In the genomic region with DNA sequence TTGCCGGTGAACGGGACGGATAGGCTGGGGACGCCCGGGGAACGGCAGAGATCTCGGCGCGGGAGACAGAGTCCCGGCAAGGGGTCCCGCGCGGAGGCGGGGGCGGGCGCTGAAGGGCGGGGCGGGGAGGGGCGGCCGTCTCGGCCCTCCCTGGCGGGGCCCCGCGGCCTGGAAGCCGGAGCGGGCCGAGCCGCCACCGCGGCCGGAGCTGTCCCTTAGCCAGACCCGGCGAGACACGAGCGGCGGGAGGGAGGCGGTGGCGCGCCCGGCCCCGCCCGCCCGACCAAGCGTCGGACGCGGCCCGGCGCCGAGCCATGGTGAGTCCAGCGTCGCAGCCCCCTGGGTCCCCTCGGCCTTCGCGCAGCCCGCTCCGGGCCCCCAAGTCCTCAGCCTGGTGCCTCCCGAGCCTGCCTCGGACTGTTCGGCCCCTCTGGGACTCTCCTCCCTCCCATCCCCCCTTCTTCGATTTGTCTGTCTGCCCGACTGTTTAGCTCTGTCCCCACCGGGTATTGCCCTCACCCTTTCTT, we compare ENCODE assay signal across 8 cellular contexts. TPM values are rescaled to one million over a fixed set of nuclear protein-coding genes. Genes with fewer than 3 reads are reported as not detected.
A peak's percentile ranks its signal among the peaks of the same experiment; 100 is the strongest.
DNase-seq lines count a peak whose midpoint lies in the region; ATAC-seq and TF ChIP-seq lines count a peak whose summit lies in the region.

A gene (plus strand): TSS at position 222 of the 527 bp plus-strand sequence. CDS start 93 bp downstream, at position 315.

- H3K4me3 ChIP-seq in PC-3 (ENCODE audit: low read length) (peak within 1 kb of the TSS; percentile 72), skeletal muscle cell (ENCODE audit: low read depth, low read length) (peak within 1 kb of the TSS; percentile 74)

- peaks cover 34% of the 10 kb centered on the region for H3K4me1 Mint-ChIP-seq in central memory CD8-positive, alpha-beta T cell

- no peaks in the 10 kb centered on the region for H3K36me3 ChIP-seq in PC-3 (ENCODE audit: low read depth, low read length)

- POLR2A ChIA-PET in PC-3 (lab: Charles Lee; ENCODE audit: unreplicated experiment), result no interaction called here

- H3K27me3 Mint-ChIP-seq in central memory CD8-positive, alpha-beta T cell, result peaks cover 89% of the 10 kb centered on the region

- no peak within 1 kb of the TSS; the same call in 1 of the 2 replicates for H3K9ac ChIP-seq in PC-3 (ENCODE audit: low read length)

- H3K9me3 ChIP-seq in PC-3 (ENCODE audit: low read length), result no peaks in the 10 kb centered on the region

- DNase-seq in A172 (ENCODE audit: low spot score) (no peak), GM10266 (ENCODE audit: extremely low spot score) (peak; percentile 53), PC-3 (peak; percentile 30), inferior parietal cortex (ENCODE audit: extremely low spot score) (peak; percentile 45), skeletal muscle cell (ENCODE audit: low read depth) (no peak), AML-193 (lab: John Stamatoyannopoulos, UW) (no peak)
- DNase-seq in central memory CD8-positive, alpha-beta T cell (ENCODE audit: low spot score in 2 of 2), result no peak

- no peak for TF ChIP-seq CTCF in GM10266 (IDR thresholded peaks at IDR 0.05; ENCODE audit: control insufficient read depth, insufficient read depth, low read depth, missing control alignments)
- TF ChIP-seq CTCF in PC-3 (conservative IDR thresholded peaks at IDR 0.05; ENCODE audit: low read depth, low read length), result no peak

- no peaks in the 10 kb centered on the region for H3K79me2 ChIP-seq in PC-3 (ENCODE audit: low read length)

- H2AFZ ChIP-seq in PC-3 (ENCODE audit: low read length), result peak within 1 kb of the TSS; percentile 73

- H3K9me2 ChIP-seq in PC-3 (replicated peaks; ENCODE audit: low read length), result no peaks in the 10 kb centered on the region

- H3F3A ChIP-seq in PC-3 (ENCODE audit: low read length, unreplicated experiment), result no peaks in the 10 kb centered on the region

- peak within 1 kb of the TSS; percentile 83 for H3K27ac Mint-ChIP-seq in central memory CD8-positive, alpha-beta T cell (ENCODE audit: low read depth)

- H3K27me3 ChIP-seq in PC-3 (ENCODE audit: low read length), result peaks cover 52% of the 10 kb centered on the region

- no peaks in the 10 kb centered on the region for H4K20me1 ChIP-seq in PC-3 (ENCODE audit: low read length)

- H3K36me3 Mint-ChIP-seq in central memory CD8-positive, alpha-beta T cell (ENCODE audit: insufficient read depth), result peaks cover 3% of the 10 kb centered on the region

- CTCF ChIA-PET in PC-3 (lab: Charles Lee), result interaction anchor here (1.0 to 1.1 kb wide), 2 partner anchors 23 to 34 kb away, joined by 3 to 4 read pairs; no protein-coding TSS in a partner anchor

- H3K4me2 ChIP-seq in PC-3 (ENCODE audit: low read length), result peak within 1 kb of the TSS; percentile 93

- ATAC-seq in PC-3 (peak; percentile 57), HG02623 (IDR thresholded peaks at IDR 0.05; ENCODE audit: unreplicated experiment) (no peak)
- no peak for ATAC-seq in central memory CD8-positive, alpha-beta T cell (replicated peaks; ENCODE audit: extremely low read depth, poor library complexity, severe bottlenecking)

- peak within 1 kb of the TSS; percentile 82 for H3K4me3 Mint-ChIP-seq in central memory CD8-positive, alpha-beta T cell

- intact Hi-C loops in PC-3 (cut with micrococcal nuclease), result no loop called here

- H3K27ac ChIP-seq in PC-3 (ENCODE audit: low read length), result no peak within 1 kb of the TSS

- H3K4me1 ChIP-seq in PC-3 (ENCODE audit: insufficient read depth, low read length), result peaks cover 6% of the 10 kb centered on the region; the same call in 1 of the 2 replicates

- H3K9me3 Mint-ChIP-seq in central memory CD8-positive, alpha-beta T cell, result no peaks in the 10 kb centered on the region

- BruUV-seq in PC-3 (replicated peaks; lab: Mats Ljungman, UMichigan), result no TSS peak

RNA-seq across cellular contexts. Expression of the gene that starts here (rescaled TPM):
- total RNA-seq in A172 (2014; rRNA removed; shearing (Covaris generic)), result 19.8 and 21.2 TPM in 2 replicates
- 2.7 and 3.9 TPM in 2 replicates for total RNA-seq in PC-3 (2014; rRNA removed)

Comparison
In these comparisons a context has a peak if more than half of its experiments do, and no peak if none do; other contexts are left out.
1. DNase-seq: peak in GM10266 (single experiment), PC-3 (single experiment) and inferior parietal cortex (single experiment); none in A172 (single experiment), central memory CD8-positive, alpha-beta T cell (0 of 2), skeletal muscle cell (single experiment) and AML-193 (0 of 2).